ENCODE assay signal across 38 cellular contexts in the genomic region with DNA sequence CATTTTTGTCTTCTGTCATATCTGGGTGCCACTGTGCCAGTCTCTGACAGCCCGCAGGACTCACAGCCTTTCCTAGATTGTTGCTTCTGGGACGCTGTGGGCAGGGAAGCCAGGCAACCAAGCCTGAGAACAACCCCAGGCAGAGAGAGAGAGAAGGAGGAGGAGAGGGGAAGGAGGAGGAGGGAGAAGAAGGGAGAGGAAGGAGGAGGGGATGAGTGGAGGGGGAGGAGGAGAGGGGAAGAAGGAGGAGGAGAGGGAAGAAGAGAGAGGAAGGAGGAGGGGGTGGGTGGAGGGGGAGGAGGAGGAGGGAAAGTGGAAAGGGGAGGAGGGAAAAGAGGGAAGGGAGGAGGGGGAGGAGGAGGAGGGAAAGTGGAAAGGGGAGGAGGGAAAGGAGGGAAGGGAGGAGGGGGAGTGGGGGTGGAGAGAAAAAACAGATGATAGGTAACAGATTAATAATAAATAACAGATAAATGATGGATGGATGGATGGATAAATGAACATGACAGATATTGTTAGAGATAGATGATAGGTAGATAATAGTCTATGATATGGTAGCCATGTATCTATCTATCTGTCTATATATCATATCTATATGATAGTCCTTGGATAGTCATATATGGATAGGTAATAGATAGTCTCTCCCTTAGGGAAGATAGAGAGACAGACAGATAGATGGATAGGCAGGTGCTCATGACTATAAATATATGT. TPM values are rescaled to one million over a fixed set of nuclear protein-coding genes. Genes with fewer than 3 reads are reported as not detected.
"Had no signal": no experiment of that assay in that cellular context is flagged by ENCODE, and none has a peak within 500 bp of the region (broad histone marks: within the 10 kb centered on the region; RNA-seq: fewer than 3 reads in every experiment).

No MANE protein-coding gene starts in this region.

- H3K4me3 Mint-ChIP-seq: activated B cell treated with CpG ODN at 0.5 μM for 24 hours; activated CD4-positive, alpha-beta memory T cell treated with anti-CD3 and anti-CD28 coated beads for 36 hours; activated CD4-positive, alpha-beta T cell treated with anti-CD3 and anti-CD28 coated beads, Interleukin-2, amount 10 ng/mL, durations not matched to agents 24 days and 14 days; activated CD8-positive, alpha-beta T cell treated with anti-CD3 and anti-CD28 coated beads for 36 hours; activated naive CD4-positive, alpha-beta T cell treated with anti-CD3 and anti-CD28 coated beads for 36 hours; activated naive CD8-positive, alpha-beta T cell treated with anti-CD3 and anti-CD28 coated beads for 36 hours; activated T-cell treated with anti-CD3 and anti-CD28 coated beads, Interleukin-2, amount 50 U/mL, for 4 hours; activated T-cell treated with anti-CD3 and anti-CD28 coated beads, Interleukin-2, amount 50 U/mL, for 72 hours; activated T-helper 1 cell treated with anti-CD3 and anti-CD28 coated beads, Interleukin-12 subunit alpha, Interleukin-12 subunit beta, Interleukin-2, Interleukin-4 antibody, amounts not matched to agents 30 ng/mL and 10 ng/mL and 1 ng/mL, durations not matched to agents 14 hours and 24 hours and 36 hours; activated T-helper 17 cell treated with anti-CD3 and anti-CD28 coated beads, Interleukin-2, amount 50 U/mL, for 72 hours; T-helper 1 cell treated with Interleukin-12 subunit alpha and Interleukin-12 subunit beta and Interleukin-4 antibody, amounts not matched to agents 30 μg/mL and 1 μg/mL, for 36 hours; T-helper 2 cell treated with Interferon-gamma antibody and Interleukin-4, amounts not matched to agents 5 μg/mL and 100 μg/mL, for 36 hours had no signal

- H3K4me1 ChIP-seq: adrenal gland, body of pancreas, breast epithelium had no signal

- H3K9me3 Mint-ChIP-seq: activated B cell treated with CpG ODN at 0.5 μM for 24 hours; activated CD4-positive, alpha-beta memory T cell treated with anti-CD3 and anti-CD28 coated beads for 36 hours; activated CD4-positive, alpha-beta T cell treated with anti-CD3 and anti-CD28 coated beads, Interleukin-2, amount 10 ng/mL, durations not matched to agents 24 days and 14 days; activated CD8-positive, alpha-beta T cell treated with anti-CD3 and anti-CD28 coated beads for 36 hours; activated naive CD4-positive, alpha-beta T cell treated with anti-CD3 and anti-CD28 coated beads for 36 hours; activated naive CD4-positive, alpha-beta T cell treated with anti-CD3 and anti-CD28 coated beads, Interleukin-2, amount 50 U/mL, for 72 hours; activated naive CD8-positive, alpha-beta T cell treated with anti-CD3 and anti-CD28 coated beads for 36 hours; activated T-cell treated with anti-CD3 and anti-CD28 coated beads, Interleukin-2, amount 50 U/mL, for 4 hours; activated T-cell treated with anti-CD3 and anti-CD28 coated beads, Interleukin-2, amount 50 U/mL, for 72 hours; activated T-helper 1 cell treated with anti-CD3 and anti-CD28 coated beads, Interleukin-12 subunit alpha, Interleukin-12 subunit beta, Interleukin-2, Interleukin-4 antibody, amounts not matched to agents 30 ng/mL and 10 ng/mL and 1 ng/mL, durations not matched to agents 14 hours and 24 hours and 36 hours; activated T-helper 17 cell treated with anti-CD3 and anti-CD28 coated beads, Interleukin-2, amount 50 U/mL, for 72 hours; T-helper 1 cell treated with Interleukin-12 subunit alpha and Interleukin-12 subunit beta and Interleukin-4 antibody, amounts not matched to agents 30 μg/mL and 1 μg/mL, for 36 hours; T-helper 2 cell treated with Interferon-gamma antibody and Interleukin-4, amounts not matched to agents 5 μg/mL and 100 μg/mL, for 36 hours had no signal

- H3K4me3 ChIP-seq: adrenal gland, body of pancreas, breast epithelium had no signal

- FAIRE-seq: astrocyte, TTC549 had no signal

- H3K9me3 ChIP-seq: adrenal gland, body of pancreas, breast epithelium had no signal

- H3K27me3 Mint-ChIP-seq: activated CD4-positive, alpha-beta memory T cell treated with anti-CD3 and anti-CD28 coated beads for 36 hours; activated CD4-positive, alpha-beta T cell treated with anti-CD3 and anti-CD28 coated beads, Interleukin-2, amount 10 ng/mL, durations not matched to agents 24 days and 14 days had no signal

- ATAC-seq: activated CD8-positive, alpha-beta T cell treated with anti-CD3 and anti-CD28 coated beads for 36 hours; activated naive CD4-positive, alpha-beta T cell treated with anti-CD3 and anti-CD28 coated beads, Interleukin-2, amount 50 U/mL, for 72 hours; activated T-cell treated with anti-CD3 and anti-CD28 coated beads, Interleukin-2, amount 50 U/mL, for 4 hours; activated T-cell treated with anti-CD3 and anti-CD28 coated beads, Interleukin-2, amount 50 U/mL, for 72 hours; activated T-helper 17 cell treated with anti-CD3 and anti-CD28 coated beads, Interleukin-2, amount 50 U/mL, for 72 hours; body of pancreas had no signal

- H3K27ac ChIP-seq: adrenal gland, body of pancreas, brain microvascular endothelial cell, breast epithelium, VCaP had no signal

- H3K27ac Mint-ChIP-seq: activated B cell treated with CpG ODN at 0.5 μM for 24 hours; activated CD4-positive, alpha-beta memory T cell treated with anti-CD3 and anti-CD28 coated beads for 36 hours; activated CD4-positive, alpha-beta T cell treated with anti-CD3 and anti-CD28 coated beads, Interleukin-2, amount 10 ng/mL, durations not matched to agents 24 days and 14 days; activated CD8-positive, alpha-beta T cell treated with anti-CD3 and anti-CD28 coated beads for 36 hours; activated naive CD4-positive, alpha-beta T cell treated with anti-CD3 and anti-CD28 coated beads for 36 hours; activated naive CD4-positive, alpha-beta T cell treated with anti-CD3 and anti-CD28 coated beads, Interleukin-2, amount 50 U/mL, for 72 hours; activated naive CD8-positive, alpha-beta T cell treated with anti-CD3 and anti-CD28 coated beads for 36 hours; activated T-cell treated with anti-CD3 and anti-CD28 coated beads, Interleukin-2, amount 50 U/mL, for 72 hours; activated T-helper 1 cell treated with anti-CD3 and anti-CD28 coated beads, Interleukin-12 subunit alpha, Interleukin-12 subunit beta, Interleukin-2, Interleukin-4 antibody, amounts not matched to agents 30 ng/mL and 10 ng/mL and 1 ng/mL, durations not matched to agents 14 hours and 24 hours and 36 hours; activated T-helper 17 cell treated with anti-CD3 and anti-CD28 coated beads, Interleukin-2, amount 50 U/mL, for 72 hours; T-helper 1 cell treated with Interleukin-12 subunit alpha and Interleukin-12 subunit beta and Interleukin-4 antibody, amounts not matched to agents 30 μg/mL and 1 μg/mL, for 36 hours; T-helper 2 cell treated with Interferon-gamma antibody and Interleukin-4, amounts not matched to agents 5 μg/mL and 100 μg/mL, for 36 hours had no signal

- H3K27me3 ChIP-seq: adrenal gland, body of pancreas, brain microvascular endothelial cell, breast epithelium had no signal

- H3K36me3 ChIP-seq: adrenal gland, brain microvascular endothelial cell, breast epithelium had no signal

- DNase-seq: activated B cell treated with CpG ODN at 0.5 μM for 24 hours; activated CD4-positive, alpha-beta memory T cell treated with anti-CD3 and anti-CD28 coated beads for 36 hours; activated CD4-positive, alpha-beta T cell treated with anti-CD3 and anti-CD28 coated beads for 4 hours; activated CD4-positive, alpha-beta T cell treated with anti-CD3 and anti-CD28 coated beads, Interleukin-2, amount 10 ng/mL, durations not matched to agents 24 days and 14 days; activated CD4-positive, alpha-beta T cell treated with anti-CD3 and anti-CD28 coated beads, Interleukin-2, amount 50 U/mL, for 1 hour; activated CD4-positive, alpha-beta T cell treated with anti-CD3 and anti-CD28 coated beads, Interleukin-2, amount 50 U/mL, for 4 hours; activated CD4-positive, CD25-positive, alpha-beta regulatory T cell treated with anti-CD3 and anti-CD28 coated beads, Interleukin-2, amount 50 U/mL, for 72 hours; activated CD8-positive, alpha-beta memory T cell treated with anti-CD3 and anti-CD28 coated beads, Interleukin-2, amount 50 U/mL, for 4 hours; activated CD8-positive, alpha-beta T cell treated with anti-CD3 and anti-CD28 coated beads for 36 hours; activated effector memory CD4-positive, alpha-beta T cell treated with anti-CD3 and anti-CD28 coated beads, Interleukin-2, amount 50 U/mL, for 16 hours; activated gamma-delta T cell treated with Interleukin-2 at 50 U/mL for 16 hours; activated naive CD4-positive, alpha-beta T cell; activated naive CD4-positive, alpha-beta T cell treated with anti-CD3 and anti-CD28 coated beads for 36 hours; activated naive CD4-positive, alpha-beta T cell treated with anti-CD3 and anti-CD28 coated beads, Interleukin-2, amount 50 U/mL, for 16 hours; activated naive CD8-positive, alpha-beta T cell treated with anti-CD3 and anti-CD28 coated beads for 36 hours; activated T-cell treated with anti-CD3 and anti-CD28 coated beads for 4 hours; activated T-cell treated with anti-CD3 and anti-CD28 coated beads, Interleukin-2, amount 50 U/mL, for 1 hour; activated T-cell treated with anti-CD3 and anti-CD28 coated beads, Interleukin-2, amount 50 U/mL, for 4 hours; activated T-cell treated with anti-CD3 and anti-CD28 coated beads, Interleukin-2, amount 50 U/mL, for 72 hours; adrenal gland; amniotic stem cell; aorta; body of pancreas; brain microvascular endothelial cell; central memory CD4-positive, alpha-beta T cell; T-helper 2 cell; T-helper 9 cell had no signal

- H3K4me1 Mint-ChIP-seq: activated B cell treated with CpG ODN at 0.5 μM for 24 hours; activated naive CD8-positive, alpha-beta T cell treated with anti-CD3 and anti-CD28 coated beads for 36 hours; activated T-helper 17 cell treated with anti-CD3 and anti-CD28 coated beads, Interleukin-2, amount 50 U/mL, for 72 hours had no signal

- H3K36me3 Mint-ChIP-seq: activated CD4-positive, alpha-beta memory T cell treated with anti-CD3 and anti-CD28 coated beads for 36 hours; activated naive CD4-positive, alpha-beta T cell treated with anti-CD3 and anti-CD28 coated beads, Interleukin-2, amount 50 U/mL, for 72 hours; activated naive CD8-positive, alpha-beta T cell treated with anti-CD3 and anti-CD28 coated beads for 36 hours had no signal

RNA-seq across cellular contexts. Expression of gene CLEC19A, which starts 29.3 kb away (rescaled TPM):
- total RNA-seq: activated B cell treated with CpG ODN at 0.5 μM for 24 hours; activated CD4-positive, alpha-beta memory T cell treated with anti-CD3 and anti-CD28 coated beads for 36 hours; activated CD4-positive, alpha-beta T cell treated with anti-CD3 and anti-CD28 coated beads, Interleukin-2, amount 10 ng/mL, durations not matched to agents 24 days and 14 days; activated CD8-positive, alpha-beta memory T cell treated with anti-CD3 and anti-CD28 coated beads for 36 hours; activated CD8-positive, alpha-beta T cell treated with anti-CD3 and anti-CD28 coated beads for 36 hours; activated naive CD4-positive, alpha-beta T cell treated with anti-CD3 and anti-CD28 coated beads for 36 hours; activated naive CD4-positive, alpha-beta T cell treated with anti-CD3 and anti-CD28 coated beads, Interleukin-2, amount 50 U/mL, for 72 hours; activated naive CD8-positive, alpha-beta T cell treated with anti-CD3 and anti-CD28 coated beads for 36 hours; activated T-cell treated with anti-CD3 and anti-CD28 coated beads, Interleukin-2, amount 50 U/mL, for 4 hours; activated T-cell treated with anti-CD3 and anti-CD28 coated beads, Interleukin-2, amount 50 U/mL, for 72 hours; activated T-helper 1 cell treated with anti-CD3 and anti-CD28 coated beads, Interleukin-12 subunit alpha, Interleukin-12 subunit beta, Interleukin-2, Interleukin-4 antibody, amounts not matched to agents 30 ng/mL and 10 ng/mL and 1 ng/mL, durations not matched to agents 14 hours and 24 hours and 36 hours; activated T-helper 17 cell treated with anti-CD3 and anti-CD28 coated beads, Interleukin-2, amount 50 U/mL, for 72 hours; adrenal gland; aorta; astrocyte; body of pancreas; cardiac septum had no signal
- polyA plus RNA-seq: adrenal gland, aorta had no signal
